In genomic region chr1:210407207-210407886, GRCh38 we compare ENCODE assay signal across 8 cellular contexts.
DNase-seq lines count a peak whose midpoint lies in the region; ATAC-seq and TF ChIP-seq lines count a peak whose summit lies in the region.

No MANE protein-coding gene starts in this region.

- WGBS in ovary, 3 donors, result 24 to 26% (median 25%) methylated on average over 9 of the region's 9 CpGs
- WGBS in upper lobe of left lung, 2 donors, result 29 to 30% methylated on average over 9 of the region's 9 CpGs

- no peak overlapping the region for H3K27ac Mint-ChIP-seq in Calu3 (ENCODE audit: unreplicated experiment)

- POLR2A ChIA-PET in Panc1 (lab: Charles Lee), result no interaction called here

- H3K4me3 ChIP-seq in Panc1 (ENCODE audit: low read depth in 2 of 2, low read length in 2 of 2), result no peak overlapping the region
- H3K4me3 ChIP-seq in fibroblast of pulmonary artery (replicated peaks; ENCODE audit: low read depth, low read length), result no peak overlapping the region
- H3K4me3 ChIP-seq in ovary, result no peak overlapping the region
- H3K4me3 ChIP-seq in upper lobe of left lung, result no peak overlapping the region

- H3K27ac ChIP-seq in Panc1 (ENCODE audit: low read length) (no peak overlapping the region), ovary (no peak overlapping the region), upper lobe of left lung (no peak overlapping the region)

- no peaks in the 10 kb centered on the region for H3K36me3 Mint-ChIP-seq in Calu3 (ENCODE audit: insufficient read depth, unreplicated experiment)
- peaks cover 7% of the 10 kb centered on the region for H3K36me3 Mint-ChIP-seq in activated T-cell treated with anti-CD3 and anti-CD28 coated beads, Interleukin-2, amount 50 U/mL, for 4 hours (ENCODE audit: insufficient read depth)

- peak; percentile 82 for TF ChIP-seq RAD21 in Ishikawa (IDR thresholded peaks at IDR 0.05; ENCODE audit: low read depth)

- in situ Hi-C loops in Panc1 (cut with HindIII; ENCODE audit: low pct_unique_long_range_greater_than_20kb, low sequenced_read_pairs), result no loop called here

- no peaks in the 10 kb centered on the region for H3K9me3 ChIP-seq in Panc1 (ENCODE audit: control insufficient read depth, insufficient read depth, low read depth, low read length)
- H3K9me3 ChIP-seq in ovary, result no peaks in the 10 kb centered on the region
- no peaks in the 10 kb centered on the region for H3K9me3 ChIP-seq in upper lobe of left lung

- H3K27me3 ChIP-seq in Panc1 (ENCODE audit: control insufficient read depth, insufficient read depth, low read length), result no peaks in the 10 kb centered on the region
- no peaks in the 10 kb centered on the region for H3K27me3 ChIP-seq in ovary
- no peaks in the 10 kb centered on the region for H3K27me3 ChIP-seq in upper lobe of left lung

- TF ChIP-seq POLR2A in ovary (IDR thresholded peaks at IDR 0.05) (no peak), upper lobe of left lung (IDR thresholded peaks at IDR 0.05) (no peak)

- no peak overlapping the region for H3K4me3 Mint-ChIP-seq in Calu3 (ENCODE audit: low read depth, unreplicated experiment)
- no peak overlapping the region for H3K4me3 Mint-ChIP-seq in activated T-cell treated with anti-CD3 and anti-CD28 coated beads, Interleukin-2, amount 50 U/mL, for 4 hours

- no peaks in the 10 kb centered on the region for H3K4me1 ChIP-seq in Panc1 (ENCODE audit: control insufficient read depth, insufficient read depth, low read length)
- no peaks in the 10 kb centered on the region for H3K4me1 ChIP-seq in ovary (ENCODE audit: insufficient read depth)
- no peaks in the 10 kb centered on the region for H3K4me1 ChIP-seq in upper lobe of left lung

- ATAC-seq in GM21367 (IDR thresholded peaks at IDR 0.05; ENCODE audit: unreplicated experiment), result peak; percentile 88
- peak; percentile 90 for ATAC-seq in Panc1
- ATAC-seq in activated T-cell treated with anti-CD3 and anti-CD28 coated beads, Interleukin-2, amount 50 U/mL, for 4 hours, result peak; percentile 72 to 77
- ATAC-seq in upper lobe of left lung (ENCODE audit: low FRiP score in 2 of 2), result peak in 1 of 2 donors; percentile 79

- H3K4me1 Mint-ChIP-seq in Calu3 (ENCODE audit: low read depth, unreplicated experiment), result no peaks in the 10 kb centered on the region
- H3K4me1 Mint-ChIP-seq in activated T-cell treated with anti-CD3 and anti-CD28 coated beads, Interleukin-2, amount 50 U/mL, for 4 hours (ENCODE audit: low read depth), result no peaks in the 10 kb centered on the region

- intact Hi-C loops in Calu3 (cut with micrococcal nuclease; ENCODE audit: unreplicated experiment) (loop anchor here (1.0 to 2.0 kb wide), 2 partner anchors 41 to 728 kb away; no protein-coding TSS in a partner anchor), Panc1 (cut with micrococcal nuclease; ENCODE audit: unreplicated experiment) (loop anchor here (1.0 to 2.0 kb wide), 2 partner anchors 41 to 727 kb away; partner anchors contain the start of gene KCNH1), ovary (cut with DNase I) (loop anchor here in 1 of 4 donors (10.0 kb wide), 1 partner anchor 727 kb away; the partner anchor contains the start of gene KCNH1)

- BruUV-seq in Calu3 (replicated peaks; lab: Mats Ljungman, UMichigan) (no TSS peak), Panc1 (replicated peaks; lab: Mats Ljungman, UMichigan) (no TSS peak)

- peak; percentile 64 for TF ChIP-seq CTCF in Calu3 (IDR thresholded peaks at IDR 0.05; ENCODE audit: unreplicated experiment)
- peak; percentile 95 for TF ChIP-seq CTCF in Panc1 (IDR thresholded peaks at IDR 0.05)
- TF ChIP-seq CTCF in fibroblast of pulmonary artery (IDR thresholded peaks at IDR 0.05; ENCODE audit: low read length, missing control alignments), result peak; percentile 98
- peak; percentile 22 to 94 (median 71) for TF ChIP-seq CTCF in ovary (IDR thresholded peaks at IDR 0.05)
- TF ChIP-seq CTCF in upper lobe of left lung (IDR thresholded peaks at IDR 0.05), result peak; percentile 42 to 88 (median 82)

- H3K27me3 Mint-ChIP-seq in Calu3 (ENCODE audit: unreplicated experiment), result no peaks in the 10 kb centered on the region
- no peaks in the 10 kb centered on the region for H3K27me3 Mint-ChIP-seq in activated T-cell treated with anti-CD3 and anti-CD28 coated beads, Interleukin-2, amount 50 U/mL, for 4 hours (ENCODE audit: low read depth)

- H3K9me3 Mint-ChIP-seq in Calu3 (ENCODE audit: low read depth, unreplicated experiment), result no peaks in the 10 kb centered on the region
- no peaks in the 10 kb centered on the region for H3K9me3 Mint-ChIP-seq in activated T-cell treated with anti-CD3 and anti-CD28 coated beads, Interleukin-2, amount 50 U/mL, for 4 hours

- peak; percentile 70 for DNase-seq in Calu3
- peak; percentile 52 for DNase-seq in Panc1 (ENCODE audit: low read depth, low spot score)
- DNase-seq in activated T-cell treated with anti-CD3 and anti-CD28 coated beads, Interleukin-2, amount 50 U/mL, for 4 hours, result peak; percentile 74
- DNase-seq in fibroblast of pulmonary artery (ENCODE audit: low read depth), result peak; percentile 65
- DNase-seq in ovary, result peak; percentile 32 to 80 (median 66)
- DNase-seq in upper lobe of left lung, result peak in 1 of 2 donors; percentile 56

- CTCF ChIA-PET in Calu3 (lab: Charles Lee) (interaction anchor here (0.6 kb wide), 1 partner anchor 15 kb away, joined by 3 read pairs; no protein-coding TSS in a partner anchor), Panc1 (lab: Charles Lee) (interaction anchor here (0.7 to 1.3 kb wide), 2 partner anchors 9 to 728 kb away, joined by 3 read pairs; no protein-coding TSS in a partner anchor)

- TF ChIP-seq EP300 in Ishikawa (IDR thresholded peaks at IDR 0.05; ENCODE audit: borderline replicate concordance), result no peak
- TF ChIP-seq EP300 in ovary (IDR thresholded peaks at IDR 0.05), result no peak
- TF ChIP-seq EP300 in upper lobe of left lung (IDR thresholded peaks at IDR 0.05), result no peak

- no peaks in the 10 kb centered on the region for H3K36me3 ChIP-seq in Panc1 (ENCODE audit: control insufficient read depth, insufficient read depth, low read length)
- no peaks in the 10 kb centered on the region for H3K36me3 ChIP-seq in ovary
- H3K36me3 ChIP-seq in upper lobe of left lung, result no peaks in the 10 kb centered on the region

TF ChIP-seq in Ishikawa, 13 proteins besides CTCF, POLR2A, EP300 and RAD21:
- no peak for TF ChIP-seq FOXM1 (IDR thresholded peaks at IDR 0.05; ENCODE audit: borderline replicate concordance, low read depth)
- no peak for TF ChIP-seq EGR1 (IDR thresholded peaks at IDR 0.05)
- TF ChIP-seq CREB1 (IDR thresholded peaks at IDR 0.05; ENCODE audit: low read depth), result no peak
- TF ChIP-seq TEAD4 (IDR thresholded peaks at IDR 0.05), result no peak
- no peak for TF ChIP-seq YY1 (IDR thresholded peaks at IDR 0.05; ENCODE audit: low read depth)
- no peak for TF ChIP-seq NFIC (IDR thresholded peaks at IDR 0.05)
- no peak for TF ChIP-seq MAX (IDR thresholded peaks at IDR 0.05)
- TF ChIP-seq TAF1 (IDR thresholded peaks at IDR 0.05; ENCODE audit: low read depth), result no peak
- no peak for TF ChIP-seq USF1 (IDR thresholded peaks at IDR 0.05)
- TF ChIP-seq ZBTB7A (IDR thresholded peaks at IDR 0.05; ENCODE audit: low read depth), result no peak
- TF ChIP-seq TCF12 (IDR thresholded peaks at IDR 0.05; ENCODE audit: low read depth), result no peak
- no peak for TF ChIP-seq CEBPB (IDR thresholded peaks at IDR 0.05)
- TF ChIP-seq REST (IDR thresholded peaks at IDR 0.05; ENCODE audit: low read depth), result no peak
